In genomic region chr1:178025613-178026356, GRCh38 we compare ENCODE assay signal across 23 cellular contexts. TPM values are rescaled to one million over a fixed set of nuclear protein-coding genes. Genes with fewer than 3 reads are reported as not detected.
DNase-seq lines count a peak whose midpoint lies in the region; ATAC-seq, FAIRE-seq and TF ChIP-seq lines count a peak whose summit lies in the region.
"Had no signal": no experiment of that assay in that cellular context is flagged by ENCODE, and none has a peak within 500 bp of the region (broad histone marks: within the 10 kb centered on the region; RNA-seq: fewer than 3 reads in every experiment).

No MANE protein-coding gene starts in this region.

- H3K27me3 ChIP-seq in neural progenitor cell: no peaks in the 10 kb centered on the region
- H3K27me3 ChIP-seq: BLaER1, SJCRH30 had no signal

- no peaks in the 10 kb centered on the region for H3K36me3 Mint-ChIP-seq in neural progenitor cell
- H3K36me3 Mint-ChIP-seq in activated T-cell treated with anti-CD3 and anti-CD28 coated beads, Interleukin-2, amount 50 U/mL, for 72 hours (ENCODE audit: insufficient read depth in 2 of 2): no peaks in the 10 kb centered on the region
- H3K36me3 Mint-ChIP-seq: CD4-positive, CD25-positive, alpha-beta regulatory T cell had no signal

- H3K4me3 Mint-ChIP-seq in neural progenitor cell: no peak overlapping the region
- no peak overlapping the region for H3K4me3 Mint-ChIP-seq in activated T-cell treated with anti-CD3 and anti-CD28 coated beads, Interleukin-2, amount 50 U/mL, for 72 hours
- H3K4me3 Mint-ChIP-seq: CD4-positive, CD25-positive, alpha-beta regulatory T cell had no signal

- no peaks in the 10 kb centered on the region for H4K20me1 ChIP-seq in neural progenitor cell (ENCODE audit: low read depth)
- H4K20me1 ChIP-seq: BLaER1 had no signal

- H3K4me3 ChIP-seq in neural progenitor cell: no peak overlapping the region
- H3K4me3 ChIP-seq: BLaER1, GM23248, K562, SJCRH30 had no signal

- H3K4me1 ChIP-seq in neural progenitor cell: no peaks in the 10 kb centered on the region
- H3K4me1 ChIP-seq: BLaER1 had no signal

- no peaks in the 10 kb centered on the region for H3K9me3 Mint-ChIP-seq in neural progenitor cell
- H3K9me3 Mint-ChIP-seq in activated T-cell treated with anti-CD3 and anti-CD28 coated beads, Interleukin-2, amount 50 U/mL, for 72 hours: peaks cover 0 to 1% of the 10 kb centered on the region in 2 donors

- no peaks in the 10 kb centered on the region for H3F3A ChIP-seq in neural progenitor cell (ENCODE audit: low read depth)

- no peaks in the 10 kb centered on the region for H3K9me3 ChIP-seq in neural progenitor cell (ENCODE audit: low read depth)
- H3K9me3 ChIP-seq: BLaER1, SJCRH30 had no signal

- TF ChIP-seq POLR2A in GM12891 (IDR thresholded peaks at IDR 0.05; ENCODE audit: low read depth, low read length): no peak

- peaks cover 11% of the 10 kb centered on the region for H3K4me1 Mint-ChIP-seq in neural progenitor cell
- H3K4me1 Mint-ChIP-seq in activated T-cell treated with anti-CD3 and anti-CD28 coated beads, Interleukin-2, amount 50 U/mL, for 72 hours (ENCODE audit: low read depth): no peaks in the 10 kb centered on the region
- H3K4me1 Mint-ChIP-seq: CD4-positive, CD25-positive, alpha-beta regulatory T cell had no signal

- ATAC-seq in SK-N-SH treated with all-trans-retinoic acid at 6 μM for 48 hours: peak; percentile 51
- no peak for ATAC-seq in activated T-cell treated with anti-CD3 and anti-CD28 coated beads, Interleukin-2, amount 50 U/mL, for 72 hours (replicated peaks in 1 of 2)
- ATAC-seq: K562 had no signal

- no peak for DNase-seq in GM12891 (ENCODE audit: insufficient read length, low spot score)
- DNase-seq in neural progenitor cell (ENCODE audit: low spot score): no peak
- DNase-seq in superior temporal gyrus (ENCODE audit: extremely low spot score): peak; percentile 62
- DNase-seq in activated T-cell treated with anti-CD3 and anti-CD28 coated beads, Interleukin-2, amount 50 U/mL, for 72 hours: no peak
- no peak for DNase-seq in midbrain (lab: John Stamatoyannopoulos, UW)
- DNase-seq in SIG-M5 (lab: John Stamatoyannopoulos, UW): no peak
- DNase-seq: CD4-positive, CD25-positive, alpha-beta regulatory T cell; DMS153; DND-41; GM23248; H7; Kasumi-1; MV-4-11; NCI-H1105; NCI-H1436 treated with DMSO at 0.1 percent for 48 hours; NCI-H2029; NCI-H2227 treated with DMSO at 0.1 percent for 48 hours; NCI-H510A; SJCRH30 had no signal

- H3K27ac Mint-ChIP-seq in neural progenitor cell: peak overlapping the region; percentile 46
- no peak overlapping the region for H3K27ac Mint-ChIP-seq in activated T-cell treated with anti-CD3 and anti-CD28 coated beads, Interleukin-2, amount 50 U/mL, for 72 hours

- H3K4me2 ChIP-seq in neural progenitor cell: no peak overlapping the region
- H3K4me2 ChIP-seq: BLaER1 had no signal

- peaks cover 9% of the 10 kb centered on the region for H3K27me3 Mint-ChIP-seq in neural progenitor cell (ENCODE audit: insufficient read depth, low read depth)
- no peaks in the 10 kb centered on the region for H3K27me3 Mint-ChIP-seq in activated T-cell treated with anti-CD3 and anti-CD28 coated beads, Interleukin-2, amount 50 U/mL, for 72 hours (ENCODE audit: low read depth)
- H3K27me3 Mint-ChIP-seq: CD4-positive, CD25-positive, alpha-beta regulatory T cell had no signal

- H3K27ac ChIP-seq in neural progenitor cell: no peak overlapping the region
- H3K27ac ChIP-seq: BLaER1, GM23248, SJCRH30 had no signal

- TF ChIP-seq CTCF in neural progenitor cell (IDR thresholded peaks at IDR 0.05): no peak

- H3K9ac ChIP-seq in neural progenitor cell: no peak overlapping the region
- H3K9ac ChIP-seq: BLaER1, GM23248 had no signal

- H2AFZ ChIP-seq in neural progenitor cell (replicated peaks): no peak overlapping the region
- H2AFZ ChIP-seq: GM23248 had no signal

- no peak for FAIRE-seq in GM12891 (lab: Jason Lieb, UNC)
- FAIRE-seq: GM19239, K562 had no signal

- H3K36me3 ChIP-seq in neural progenitor cell: no peaks in the 10 kb centered on the region
- H3K36me3 ChIP-seq: BLaER1, SJCRH30 had no signal

- H3K79me2 ChIP-seq in neural progenitor cell (ENCODE audit: low read depth): no peaks in the 10 kb centered on the region

TF ChIP-seq in GM12891, 5 proteins besides CTCF, POLR2A, EP300 and RAD21:
- TF ChIP-seq SPI1 (IDR thresholded peaks at IDR 0.05; ENCODE audit: low read depth, low read length) (0 out of 2 replicates have a peak, but pooled peaks have one; percentile 12), POLR2AphosphoS5 (IDR thresholded peaks at IDR 0.05; ENCODE audit: low read depth, low read length) (no peak), POU2F2 (IDR thresholded peaks at IDR 0.05; ENCODE audit: low read depth, low read length) (no peak), PAX5 (IDR thresholded peaks at IDR 0.05; ENCODE audit: insufficient read depth, low read length, severe bottlenecking) (no peak), TAF1 (IDR thresholded peaks at IDR 0.05; ENCODE audit: low read depth, low read length) (no peak)
TF ChIP-seq in GM12891: peak in this region for 1.

TF ChIP-seq in SK-N-SH treated with all-trans-retinoic acid at 6 μM for 48 hours, 23 proteins besides CTCF, POLR2A, EP300 and RAD21 (continues in another document):
- no peak for TF ChIP-seq POU6F1 (CRISPR knock-in tag; IDR thresholded peaks at IDR 0.05; ENCODE audit: borderline replicate concordance, low read depth)
- no peak for TF ChIP-seq ZNF70 (CRISPR knock-in tag; IDR thresholded peaks at IDR 0.05)
- TF ChIP-seq ZFP3 (CRISPR knock-in tag; IDR thresholded peaks at IDR 0.05): no peak
- no peak for TF ChIP-seq ARNTL (CRISPR knock-in tag; IDR thresholded peaks at IDR 0.05; ENCODE audit: borderline replicate concordance, low read depth)
- no peak for TF ChIP-seq ZFP30 (CRISPR knock-in tag; IDR thresholded peaks at IDR 0.05)
- no peak for TF ChIP-seq CSRNP3 (CRISPR knock-in tag; IDR thresholded peaks at IDR 0.05)
- no peak for TF ChIP-seq PATZ1 (CRISPR knock-in tag; IDR thresholded peaks at IDR 0.05; ENCODE audit: borderline replicate concordance)
- no peak for TF ChIP-seq PPARA (CRISPR knock-in tag; IDR thresholded peaks at IDR 0.05; ENCODE audit: borderline replicate concordance)
- no peak for TF ChIP-seq TOX (CRISPR knock-in tag; IDR thresholded peaks at IDR 0.05; ENCODE audit: borderline replicate concordance)
- no peak for TF ChIP-seq ESRRG (CRISPR knock-in tag; IDR thresholded peaks at IDR 0.05)
- TF ChIP-seq ZC3H10 (CRISPR knock-in tag; IDR thresholded peaks at IDR 0.05): no peak
- no peak for TF ChIP-seq ZNF8 (CRISPR knock-in tag; IDR thresholded peaks at IDR 0.05)
- TF ChIP-seq ISL1 (CRISPR knock-in tag; IDR thresholded peaks at IDR 0.05): no peak

RNA-seq across cellular contexts. Expression of gene SEC16B, which starts 55.9 kb away (rescaled TPM):
- not detected for polyA plus RNA-seq in GM12891 (2012; ENCODE audit: low read depth, missing spikeins)
- total RNA-seq in neural progenitor cell (ENCODE audit: low replicate concordance): 0.67 and 0.74 TPM in 2 replicates
- total RNA-seq in activated T-cell treated with anti-CD3 and anti-CD28 coated beads, Interleukin-2, amount 50 U/mL, for 72 hours: not detected
- total RNA-seq: CD4-positive, CD25-positive, alpha-beta regulatory T cell; K562 had no signal
- polyA plus RNA-seq: CD4-positive, CD25-positive, alpha-beta regulatory T cell; K562 had no signal
